Comparison of ENCODE assay signal across 1 cellular context in the genomic region with DNA sequence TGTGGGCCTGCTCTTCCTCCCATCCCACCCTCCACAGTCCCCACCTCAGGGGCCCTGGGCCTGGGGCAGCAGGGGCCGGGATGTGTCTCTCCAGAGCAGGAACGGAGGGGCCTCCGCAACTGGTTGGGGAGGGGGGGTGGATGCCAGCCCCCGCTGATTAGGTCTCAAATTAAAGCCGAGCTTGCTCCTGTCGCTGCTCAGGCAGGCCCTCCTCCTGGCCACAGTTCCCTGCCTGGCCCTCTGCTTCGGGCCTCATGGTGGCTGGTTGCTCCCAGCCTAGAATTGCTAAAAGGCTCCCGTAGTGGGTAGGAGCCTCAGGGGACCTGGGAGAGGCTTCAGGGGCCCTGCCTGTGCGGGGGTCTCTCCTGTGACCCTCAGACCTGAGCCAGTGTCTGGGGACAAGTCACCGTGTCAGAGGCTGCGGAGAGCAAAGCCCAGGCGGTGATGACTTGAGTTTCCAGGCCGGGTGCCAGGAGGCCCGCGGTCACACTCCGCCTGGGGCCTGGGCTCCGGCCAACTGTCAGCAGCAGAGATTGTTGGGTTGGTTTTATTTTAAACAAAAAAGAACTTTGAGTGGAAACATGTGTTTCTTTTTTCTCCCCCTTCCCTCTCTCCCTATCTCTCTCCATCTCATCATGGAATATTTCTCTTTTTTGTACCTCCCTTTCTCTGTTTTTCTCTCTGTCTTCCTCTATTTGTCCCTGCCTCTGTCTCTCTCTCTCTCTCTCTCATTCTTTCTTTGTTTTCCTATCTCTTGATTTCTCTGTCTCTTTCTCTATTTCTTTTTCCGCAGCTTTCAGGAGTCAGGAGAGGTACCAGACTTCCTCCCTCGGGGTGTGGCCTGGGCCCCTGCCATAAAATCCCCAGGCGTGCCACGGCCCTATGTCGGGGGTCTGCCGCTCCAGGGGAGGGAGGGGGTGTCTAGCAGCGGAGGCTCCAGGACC.
TF ChIP-seq lines count a peak whose summit lies in the region.

No MANE protein-coding gene starts in this region.

TF ChIP-seq in K562, 482 proteins besides CTCF, POLR2A, EP300 and RAD21 (continued from another document and continues in another):
- TF ChIP-seq, protein P1, sequence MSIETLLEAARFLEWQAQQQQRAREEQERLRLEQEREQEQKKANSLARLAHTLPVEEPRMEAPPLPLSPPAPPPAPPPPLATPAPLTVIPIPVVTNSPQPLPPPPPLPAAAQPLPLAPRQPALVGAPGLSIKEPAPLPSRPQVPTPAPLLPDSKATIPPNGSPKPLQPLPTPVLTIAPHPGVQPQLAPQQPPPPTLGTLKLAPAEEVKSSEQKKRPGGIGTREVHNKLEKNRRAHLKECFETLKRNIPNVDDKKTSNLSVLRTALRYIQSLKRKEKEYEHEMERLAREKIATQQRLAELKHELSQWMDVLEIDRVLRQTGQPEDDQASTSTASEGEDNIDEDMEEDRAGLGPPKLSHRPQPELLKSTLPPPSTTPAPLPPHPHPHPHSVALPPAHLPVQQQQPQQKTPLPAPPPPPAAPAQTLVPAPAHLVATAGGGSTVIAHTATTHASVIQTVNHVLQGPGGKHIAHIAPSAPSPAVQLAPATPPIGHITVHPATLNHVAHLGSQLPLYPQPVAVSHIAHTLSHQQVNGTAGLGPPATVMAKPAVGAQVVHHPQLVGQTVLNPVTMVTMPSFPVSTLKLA (conservative IDR thresholded peaks at IDR 0.05), result 0 out of 4 replicates have a peak, but pooled peaks of 1 of the 2 experiments have one; percentile 18
- TF ChIP-seq CBFA2T3 (IDR thresholded peaks at IDR 0.05) (no peak), ARID1B (IDR thresholded peaks at IDR 0.05) (peak; percentile 52), HMG20A (CRISPR knock-in tag; conservative IDR thresholded peaks at IDR 0.05) (no peak), SMAD4 (CRISPR knock-in tag; conservative IDR thresholded peaks at IDR 0.05) (peak; percentile 61; the same call in 1 of the 2 replicates), RBFOX2 (IDR thresholded peaks at IDR 0.05; ENCODE audit: low read depth, low read length) (peak; percentile 41; the same call in 1 of the 2 replicates), CXXC5 (CRISPR knock-in tag; IDR thresholded peaks at IDR 0.05) (peak; percentile 43; the same call in 1 of the 2 replicates), JUND (IDR thresholded peaks at IDR 0.05; ENCODE audit: borderline replicate concordance, low read depth, low read length) (no peak; the same call in 1 of the 2 replicates), JUND (tag; IDR thresholded peaks at IDR 0.05; ENCODE audit: borderline replicate concordance, low read depth, low read length) (peak; percentile 50; the same call in 1 of the 3 replicates), MED1 (CRISPR knock-in tag; IDR thresholded peaks at IDR 0.05; ENCODE audit: borderline replicate concordance) (no peak), KDM5B (IDR thresholded peaks at IDR 0.05; ENCODE audit: insufficient replicate concordance, low read depth, low read length) (no peak), ZSCAN29 (IDR thresholded peaks at IDR 0.05) (no peak), MTA1 (IDR thresholded peaks at IDR 0.05; ENCODE audit: borderline replicate concordance) (peak; percentile 76; the same call in 1 of the 2 replicates), SMARCA4 (IDR thresholded peaks at IDR 0.05) (0 out of 2 replicates have a peak, but pooled peaks have one; percentile 35), PHF21A (IDR thresholded peaks at IDR 0.05; ENCODE audit: borderline replicate concordance, low read depth) (no peak), DPF2 (IDR thresholded peaks at IDR 0.05) (peak; percentile 61; the same call in 1 of the 2 replicates), MCM7 (IDR thresholded peaks at IDR 0.05) (no peak), RCOR1 (IDR thresholded peaks at IDR 0.05; ENCODE audit: borderline replicate concordance in 1 of 2, low read depth in 2 of 2, low read length in 2 of 2) (peak in 1 of 2 experiments; percentile 52; a peak in 2 of 4 replicates), FOSL1 (tag; conservative IDR thresholded peaks at IDR 0.05) (peak; percentile 43; the same call in 1 of the 2 replicates), PHB2 (IDR thresholded peaks at IDR 0.05; ENCODE audit: low read depth) (0 out of 2 replicates have a peak, but pooled peaks have one; percentile 40), BHLHE40 (IDR thresholded peaks at IDR 0.05; ENCODE audit: low read length) (0 out of 2 replicates have a peak, but pooled peaks have one; percentile 22), U2AF2 (optimal IDR thresholded peaks at IDR 0.05; ENCODE audit: low read depth, low read length) (no peak), CBFB (CRISPR knock-in tag; IDR thresholded peaks at IDR 0.05) (0 out of 2 replicates have a peak, but pooled peaks have one; percentile 52), EHMT2 (IDR thresholded peaks at IDR 0.05) (0 out of 2 replicates have a peak, but pooled peaks have one; percentile 12), THRAP3 (IDR thresholded peaks at IDR 0.05; ENCODE audit: borderline replicate concordance) (0 out of 2 replicates have a peak, but pooled peaks have one; percentile 58), ZFX (CRISPR knock-in tag; IDR thresholded peaks at IDR 0.05) (peak; percentile 67), IRF2 (CRISPR knock-in tag; IDR thresholded peaks at IDR 0.05) (no peak), BRD9 (IDR thresholded peaks at IDR 0.05; ENCODE audit: low read depth, partially characterized antibody) (peak; percentile 52), NR2C2 (CRISPR knock-in tag; IDR thresholded peaks at IDR 0.05) (no peak), NR2C2 (tag; IDR thresholded peaks at IDR 0.05) (0 out of 2 replicates have a peak, but pooled peaks have one; percentile 21), RBM39 (optimal IDR thresholded peaks at IDR 0.05; ENCODE audit: low read depth, low read length) (no peak), CBX3 (IDR thresholded peaks at IDR 0.05; ENCODE audit: borderline replicate concordance in 1 of 2, low read length in 2 of 2) (peak in 1 of 2 experiments; percentile 51; a peak in 1 of 3 replicates), ZNF239 (CRISPR knock-in tag; IDR thresholded peaks at IDR 0.05) (peak; percentile 45; the same call in 1 of the 2 replicates), FOXK2 (conservative IDR thresholded peaks at IDR 0.05 in 1 of 2, IDR thresholded peaks at IDR 0.05 in 1 of 2; ENCODE audit: low read depth in 2 of 2) (peak; percentile 31 to 46; a peak in 1 of 4 replicates), ATF1 (CRISPR knock-in tag; IDR thresholded peaks at IDR 0.05) (no peak), ATF1 (tag; IDR thresholded peaks at IDR 0.05) (0 out of 2 replicates have a peak, but pooled peaks have one; percentile 10)
- TF ChIP-seq, protein P2, sequence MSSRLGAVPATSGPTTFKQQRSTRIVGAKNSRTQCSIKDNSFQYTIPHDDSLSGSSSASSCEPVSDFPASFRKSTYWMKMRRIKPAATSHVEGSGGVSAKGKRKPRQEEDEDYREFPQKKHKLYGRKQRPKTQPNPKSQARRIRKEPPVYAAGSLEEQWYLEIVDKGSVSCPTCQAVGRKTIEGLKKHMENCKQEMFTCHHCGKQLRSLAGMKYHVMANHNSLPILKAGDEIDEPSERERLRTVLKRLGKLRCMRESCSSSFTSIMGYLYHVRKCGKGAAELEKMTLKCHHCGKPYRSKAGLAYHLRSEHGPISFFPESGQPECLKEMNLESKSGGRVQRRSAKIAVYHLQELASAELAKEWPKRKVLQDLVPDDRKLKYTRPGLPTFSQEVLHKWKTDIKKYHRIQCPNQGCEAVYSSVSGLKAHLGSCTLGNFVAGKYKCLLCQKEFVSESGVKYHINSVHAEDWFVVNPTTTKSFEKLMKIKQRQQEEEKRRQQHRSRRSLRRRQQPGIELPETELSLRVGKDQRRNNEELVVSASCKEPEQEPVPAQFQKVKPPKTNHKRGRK (tag; IDR thresholded peaks at IDR 0.05), result peak; percentile 88
- TF ChIP-seq, protein P3, sequence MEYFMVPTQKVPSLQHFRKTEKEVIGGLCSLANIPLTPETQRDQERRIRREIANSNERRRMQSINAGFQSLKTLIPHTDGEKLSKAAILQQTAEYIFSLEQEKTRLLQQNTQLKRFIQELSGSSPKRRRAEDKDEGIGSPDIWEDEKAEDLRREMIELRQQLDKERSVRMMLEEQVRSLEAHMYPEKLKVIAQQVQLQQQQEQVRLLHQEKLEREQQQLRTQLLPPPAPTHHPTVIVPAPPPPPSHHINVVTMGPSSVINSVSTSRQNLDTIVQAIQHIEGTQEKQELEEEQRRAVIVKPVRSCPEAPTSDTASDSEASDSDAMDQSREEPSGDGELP (CRISPR knock-in tag; IDR thresholded peaks at IDR 0.05; ENCODE audit: borderline replicate concordance), result peak; percentile 50; the same call in 1 of the 2 replicates
- TF ChIP-seq, protein P4, sequence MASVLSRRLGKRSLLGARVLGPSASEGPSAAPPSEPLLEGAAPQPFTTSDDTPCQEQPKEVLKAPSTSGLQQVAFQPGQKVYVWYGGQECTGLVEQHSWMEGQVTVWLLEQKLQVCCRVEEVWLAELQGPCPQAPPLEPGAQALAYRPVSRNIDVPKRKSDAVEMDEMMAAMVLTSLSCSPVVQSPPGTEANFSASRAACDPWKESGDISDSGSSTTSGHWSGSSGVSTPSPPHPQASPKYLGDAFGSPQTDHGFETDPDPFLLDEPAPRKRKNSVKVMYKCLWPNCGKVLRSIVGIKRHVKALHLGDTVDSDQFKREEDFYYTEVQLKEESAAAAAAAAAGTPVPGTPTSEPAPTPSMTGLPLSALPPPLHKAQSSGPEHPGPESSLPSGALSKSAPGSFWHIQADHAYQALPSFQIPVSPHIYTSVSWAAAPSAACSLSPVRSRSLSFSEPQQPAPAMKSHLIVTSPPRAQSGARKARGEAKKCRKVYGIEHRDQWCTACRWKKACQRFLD (CRISPR knock-in tag; IDR thresholded peaks at IDR 0.05), result peak; percentile 49; the same call in 1 of the 2 replicates
- TF ChIP-seq, protein P5, sequence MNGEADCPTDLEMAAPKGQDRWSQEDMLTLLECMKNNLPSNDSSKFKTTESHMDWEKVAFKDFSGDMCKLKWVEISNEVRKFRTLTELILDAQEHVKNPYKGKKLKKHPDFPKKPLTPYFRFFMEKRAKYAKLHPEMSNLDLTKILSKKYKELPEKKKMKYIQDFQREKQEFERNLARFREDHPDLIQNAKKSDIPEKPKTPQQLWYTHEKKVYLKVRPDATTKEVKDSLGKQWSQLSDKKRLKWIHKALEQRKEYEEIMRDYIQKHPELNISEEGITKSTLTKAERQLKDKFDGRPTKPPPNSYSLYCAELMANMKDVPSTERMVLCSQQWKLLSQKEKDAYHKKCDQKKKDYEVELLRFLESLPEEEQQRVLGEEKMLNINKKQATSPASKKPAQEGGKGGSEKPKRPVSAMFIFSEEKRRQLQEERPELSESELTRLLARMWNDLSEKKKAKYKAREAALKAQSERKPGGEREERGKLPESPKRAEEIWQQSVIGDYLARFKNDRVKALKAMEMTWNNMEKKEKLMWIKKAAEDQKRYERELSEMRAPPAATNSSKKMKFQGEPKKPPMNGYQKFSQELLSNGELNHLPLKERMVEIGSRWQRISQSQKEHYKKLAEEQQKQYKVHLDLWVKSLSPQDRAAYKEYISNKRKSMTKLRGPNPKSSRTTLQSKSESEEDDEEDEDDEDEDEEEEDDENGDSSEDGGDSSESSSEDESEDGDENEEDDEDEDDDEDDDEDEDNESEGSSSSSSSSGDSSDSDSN (IDR thresholded peaks at IDR 0.05; ENCODE audit: borderline replicate concordance in 1 of 2, low read depth in 2 of 2, low read length in 2 of 2), result peak in 1 of 2 experiments; percentile 60; a peak in 1 of 4 replicates
- TF ChIP-seq, protein P6, sequence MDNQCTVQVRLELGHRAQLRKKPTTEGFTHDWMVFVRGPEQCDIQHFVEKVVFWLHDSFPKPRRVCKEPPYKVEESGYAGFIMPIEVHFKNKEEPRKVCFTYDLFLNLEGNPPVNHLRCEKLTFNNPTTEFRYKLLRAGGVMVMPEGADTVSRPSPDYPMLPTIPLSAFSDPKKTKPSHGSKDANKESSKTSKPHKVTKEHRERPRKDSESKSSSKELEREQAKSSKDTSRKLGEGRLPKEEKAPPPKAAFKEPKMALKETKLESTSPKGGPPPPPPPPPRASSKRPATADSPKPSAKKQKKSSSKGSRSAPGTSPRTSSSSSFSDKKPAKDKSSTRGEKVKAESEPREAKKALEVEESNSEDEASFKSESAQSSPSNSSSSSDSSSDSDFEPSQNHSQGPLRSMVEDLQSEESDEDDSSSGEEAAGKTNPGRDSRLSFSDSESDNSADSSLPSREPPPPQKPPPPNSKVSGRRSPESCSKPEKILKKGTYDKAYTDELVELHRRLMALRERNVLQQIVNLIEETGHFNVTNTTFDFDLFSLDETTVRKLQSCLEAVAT (IDR thresholded peaks at IDR 0.05), result peak in 1 of 2 experiments; percentile 81; a peak in 2 of 4 replicates
- TF ChIP-seq, protein P7, sequence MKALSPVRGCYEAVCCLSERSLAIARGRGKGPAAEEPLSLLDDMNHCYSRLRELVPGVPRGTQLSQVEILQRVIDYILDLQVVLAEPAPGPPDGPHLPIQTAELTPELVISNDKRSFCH (CRISPR knock-in tag; IDR thresholded peaks at IDR 0.05), result no peak
- TF ChIP-seq, protein P7 (tag; IDR thresholded peaks at IDR 0.05), result no peak
- TF ChIP-seq, protein P8, sequence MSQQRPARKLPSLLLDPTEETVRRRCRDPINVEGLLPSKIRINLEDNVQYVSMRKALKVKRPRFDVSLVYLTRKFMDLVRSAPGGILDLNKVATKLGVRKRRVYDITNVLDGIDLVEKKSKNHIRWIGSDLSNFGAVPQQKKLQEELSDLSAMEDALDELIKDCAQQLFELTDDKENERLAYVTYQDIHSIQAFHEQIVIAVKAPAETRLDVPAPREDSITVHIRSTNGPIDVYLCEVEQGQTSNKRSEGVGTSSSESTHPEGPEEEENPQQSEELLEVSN (IDR thresholded peaks at IDR 0.05; ENCODE audit: borderline replicate concordance in 1 of 2, extremely low read depth in 1 of 2, insufficient read depth in 1 of 2, insufficient read length in 1 of 2, low read depth in 1 of 2, low read length in 1 of 2, poor library complexity in 1 of 2, severe bottlenecking in 1 of 2), result peak in 1 of 2 experiments; percentile 55
